In genomic region chr17:79982986-79983385, GRCh38 we compare ENCODE assay signal across 21 cellular contexts. TPM values are rescaled to one million over a fixed set of nuclear protein-coding genes. Genes with fewer than 3 reads are reported as not detected.
DNase-seq lines count a peak whose midpoint lies in the region; TF ChIP-seq lines count a peak whose summit lies in the region.
"Had no signal": no experiment of that assay in that cellular context is flagged by ENCODE, and none has a peak within 500 bp of the region (broad histone marks: within the 10 kb centered on the region; RNA-seq: fewer than 3 reads in every experiment).

No MANE protein-coding gene starts in this region.

- intact Hi-C loops in ovary (cut with DNase I): no loop called here

- TF ChIP-seq POLR2A in Peyer's patch (IDR thresholded peaks at IDR 0.05): no peak
- no peak for TF ChIP-seq POLR2A in ovary (IDR thresholded peaks at IDR 0.05)

- peaks cover 6% of the 10 kb centered on the region for H3K79me1 ChIP-seq in H9 (ENCODE audit: insufficient read depth, low read depth, low read length, poor library complexity, severe bottlenecking)

- H3K4me1 Mint-ChIP-seq in H9: peaks cover 13 to 33% of the 10 kb centered on the region in 2 experiments

- H2BK12ac ChIP-seq in H9 (ENCODE audit: insufficient read length, low read depth, low read length): no peak overlapping the region

- no peak overlapping the region for H3T11ph ChIP-seq in H9 (ENCODE audit: low read length)

- H3K36me3 Mint-ChIP-seq in H9 (ENCODE audit: insufficient read depth in 1 of 3, low read depth in 3 of 3): peaks cover 0 to 2% (median 1%) of the 10 kb centered on the region in 3 experiments; a peak in 3 of 7 replicates
- H3K36me3 Mint-ChIP-seq: activated naive CD4-positive, alpha-beta T cell treated with anti-CD3 and anti-CD28 coated beads, Interleukin-2, amount 50 U/mL, for 24 hours; CD4-positive, CD25-positive, alpha-beta regulatory T cell had no signal

- no peak overlapping the region for H3K9ac ChIP-seq in H9 (ENCODE audit: extremely low read depth, insufficient read length, low read length)
- H3K9ac ChIP-seq: neural progenitor cell had no signal

- no peaks in the 10 kb centered on the region for H4K20me1 ChIP-seq in H9 (ENCODE audit: control insufficient read depth, insufficient read depth, insufficient read length)

- no peak overlapping the region for H4K8ac ChIP-seq in H9 (replicated peaks; ENCODE audit: insufficient read length, low read depth, low read length)

- no peak overlapping the region for H2AK5ac ChIP-seq in H9 (ENCODE audit: insufficient read length, low read length)

- H3K36me3 ChIP-seq in Peyer's patch: no peaks in the 10 kb centered on the region
- H3K36me3 ChIP-seq in ovary: no peaks in the 10 kb centered on the region
- H3K36me3 ChIP-seq: neural progenitor cell had no signal

- H2BK20ac ChIP-seq in H9 (ENCODE audit: low read depth, low read length, poor library complexity, severe bottlenecking): no peak overlapping the region

- no peak overlapping the region for H3K4ac ChIP-seq in H9 (ENCODE audit: low read depth, low read length)

- no peaks in the 10 kb centered on the region for H3K79me2 ChIP-seq in H9 (ENCODE audit: insufficient read depth, low read length)

- peak overlapping the region in 2 of 3 experiments; percentile 25 to 39; a peak in 2 of 7 replicates for H3K27ac Mint-ChIP-seq in H9
- H3K27ac Mint-ChIP-seq: activated naive CD4-positive, alpha-beta T cell treated with anti-CD3 and anti-CD28 coated beads, Interleukin-2, amount 50 U/mL, for 24 hours; CD4-positive, CD25-positive, alpha-beta regulatory T cell; neural progenitor cell; progenitor cell of endocrine pancreas had no signal

- no peak overlapping the region for H2BK120ac ChIP-seq in H9 (ENCODE audit: low read depth, low read length, poor library complexity, severe bottlenecking)

- no peak overlapping the region for H2AFZ ChIP-seq in H9 (ENCODE audit: low read length)
- H2AFZ ChIP-seq: neural progenitor cell, PC-9 had no signal

- no peaks in the 10 kb centered on the region for H3K23me2 ChIP-seq in H9 (ENCODE audit: insufficient read length, low read depth, low read length, poor library complexity, severe bottlenecking)

- H3K27me3 ChIP-seq in H9 (ENCODE audit: insufficient read depth, low read length): no peaks in the 10 kb centered on the region
- H3K27me3 ChIP-seq in Peyer's patch: no peaks in the 10 kb centered on the region
- H3K27me3 ChIP-seq in ovary: no peaks in the 10 kb centered on the region
- H3K27me3 ChIP-seq: neural progenitor cell had no signal

- no peak overlapping the region; the same call in 1 of the 2 replicates for H3K14ac ChIP-seq in H9 (ENCODE audit: insufficient read depth, low read length)

- H3K27me3 Mint-ChIP-seq in H9 (ENCODE audit: low read depth): no peaks in the 10 kb centered on the region; the same call in 1 of the 2 replicates
- H3K27me3 Mint-ChIP-seq: activated naive CD4-positive, alpha-beta T cell treated with anti-CD3 and anti-CD28 coated beads, Interleukin-2, amount 50 U/mL, for 24 hours; progenitor cell of endocrine pancreas had no signal

- no peak overlapping the region for H3K18ac ChIP-seq in H9 (ENCODE audit: insufficient read length, low read depth, low read length)

- DNase-seq in H9 (peak; percentile 25), Peyer's patch (peak in 2 of 3 donors; percentile 23 to 36), islet precursor cell (peak; percentile 50), ovary (peak in 3 of 5 donors; percentile 7 to 25 (median 15)), COLO829 (ENCODE audit: low spot score) (no peak), cerebellar nuclear complex (lab: John Stamatoyannopoulos, UW) (no peak), ACHN (no peak), NCI-H748 (lab: John Stamatoyannopoulos, UW; ENCODE audit: unreplicated experiment) (no peak)
- DNase-seq: CD4-positive, CD25-positive, alpha-beta regulatory T cell; NCI-H510A treated with DMSO at 0.1 percent for 48 hours; NK-92 treated with Interleukin-12 subunit alpha and Interleukin-12 subunit beta, amount 100 ng/mL, for 24 hours; PC-9; SIG-M5; stimulated activated naive CD4-positive, alpha-beta T cell; SW 1271; T-helper 9 cell had no signal

- H3K9me3 ChIP-seq in H9 (ENCODE audit: control insufficient read depth, low read depth, low read length): no peaks in the 10 kb centered on the region
- no peaks in the 10 kb centered on the region for H3K9me3 ChIP-seq in Peyer's patch
- no peaks in the 10 kb centered on the region for H3K9me3 ChIP-seq in ovary

- H3K9me3 Mint-ChIP-seq in H9: no peaks in the 10 kb centered on the region
- H3K9me3 Mint-ChIP-seq: activated naive CD4-positive, alpha-beta T cell treated with anti-CD3 and anti-CD28 coated beads, Interleukin-2, amount 50 U/mL, for 24 hours; CD4-positive, CD25-positive, alpha-beta regulatory T cell; neural progenitor cell had no signal

- no CpG with 5 or more reads among the region's 17 CpGs for WGBS in H9 (ENCODE audit: extremely low coverage, insufficient read length, low lambda C conversion rate)
- 92 to 96% (median 94%) methylated on average over 17 of the region's 17 CpGs for WGBS in ovary, 3 donors

- H3K27ac ChIP-seq in H9 (ENCODE audit: insufficient read length, low read depth, low read length) (no peak overlapping the region), Peyer's patch (no peak overlapping the region), ovary (no peak overlapping the region)
- H3K27ac ChIP-seq: neural progenitor cell, PC-9, VCaP had no signal

- no peak for TF ChIP-seq EP300 in ovary (IDR thresholded peaks at IDR 0.05)

- H3K23ac ChIP-seq in H9 (ENCODE audit: insufficient read length, low read depth, low read length): no peak overlapping the region

- H3K4me3 ChIP-seq in Peyer's patch (no peak overlapping the region), ovary (no peak overlapping the region)
- H3K4me3 ChIP-seq: GM12878, neural progenitor cell, PC-9 had no signal

- no peak overlapping the region; a peak in 1 of 5 replicates for H3K4me3 Mint-ChIP-seq in H9
- H3K4me3 Mint-ChIP-seq: activated naive CD4-positive, alpha-beta T cell treated with anti-CD3 and anti-CD28 coated beads, Interleukin-2, amount 50 U/mL, for 24 hours; neural progenitor cell had no signal

- TF ChIP-seq CTCF in H9 (conservative IDR thresholded peaks at IDR 0.05) (no peak), Peyer's patch (IDR thresholded peaks at IDR 0.05) (no peak), ovary (IDR thresholded peaks at IDR 0.05) (no peak)

- no peak overlapping the region for H3K4me2 ChIP-seq in H9 (ENCODE audit: insufficient read depth, insufficient read length, low read length)
- H3K4me2 ChIP-seq: neural progenitor cell, PC-9 had no signal

- H3K4me1 ChIP-seq in H9 (ENCODE audit: insufficient read depth, low read length) (0 out of 2 replicates have a peak, but pooled peaks cover 3% of the 10 kb centered on the region), Peyer's patch (peaks cover 0 to 27% (median 5%) of the 10 kb centered on the region in 4 donors), ovary (ENCODE audit: insufficient read depth) (peaks cover 33% of the 10 kb centered on the region)

- no peak overlapping the region for H4K91ac ChIP-seq in H9 (ENCODE audit: insufficient read length, low read depth, low read length)

- in situ Hi-C loops in ACHN (cut with HindIII; ENCODE audit: low pct_ligation_motif_present, low pct_unique_long_range_greater_than_20kb, low sequenced_read_pairs): no loop called here

- no peak overlapping the region for H3K56ac ChIP-seq in H9 (ENCODE audit: insufficient read length, low read depth, low read length)

- H2BK15ac ChIP-seq in H9 (ENCODE audit: low read depth, low read length): no peak overlapping the region

- H2BK5ac ChIP-seq in H9 (ENCODE audit: insufficient read length, low read length): no peak overlapping the region

- H4K5ac ChIP-seq in H9 (ENCODE audit: insufficient read length, low read depth, low read length): no peak overlapping the region

RNA-seq across cellular contexts. Expression of gene TBC1D16, which starts 52.7 kb away (rescaled TPM):
- total RNA-seq in H9 (2021) (82.7 and 85.8 TPM in 2 replicates), Peyer's patch (10 to 100 TPM; 11.9 to 29.7 (median 22.2) TPM), ovary (10 to 100 TPM in 6 of 7 donors, 1 to 10 TPM in 1; 9.3 to 40.5 (median 29.3) TPM)
- 10 to 100 TPM in 1 of 2 donors, 1 to 10 TPM in 1; 9.9 to 11.9 TPM for polyA plus RNA-seq in ovary

RNA-seq across cellular contexts. Expression of gene CCDC40, which starts 53.5 kb away (rescaled TPM):
- total RNA-seq in H9 (2021): 7.8 and 8.9 TPM in 2 replicates
- 10 to 100 TPM in 2 of 4 donors, 1 to 10 TPM in 2; 2.8 to 54.5 (median 7.8) TPM for total RNA-seq in Peyer's patch
- total RNA-seq in ovary: 10 to 100 TPM in 1 of 7 donors, 1 to 10 TPM in 6; 3.7 to 27.8 (median 6.0) TPM
- polyA plus RNA-seq in ovary: 1 to 10 TPM; 1.5 to 6.3 TPM
- polyA plus RNA-seq: CD4-positive, CD25-positive, alpha-beta regulatory T cell had no signal

Comparison
In these comparisons a context has a peak if more than half of its experiments do, and no peak if none do; other contexts are left out.
1. DNase-seq: peak in H9 (single experiment), Peyer's patch (2 of 3), islet precursor cell (single experiment) and ovary (3 of 5); none in COLO829 (single experiment), cerebellar nuclear complex (0 of 2), ACHN (single experiment) and NCI-H748 (single experiment).